ENCODE assay signal across 2 cellular contexts in the genomic region with DNA sequence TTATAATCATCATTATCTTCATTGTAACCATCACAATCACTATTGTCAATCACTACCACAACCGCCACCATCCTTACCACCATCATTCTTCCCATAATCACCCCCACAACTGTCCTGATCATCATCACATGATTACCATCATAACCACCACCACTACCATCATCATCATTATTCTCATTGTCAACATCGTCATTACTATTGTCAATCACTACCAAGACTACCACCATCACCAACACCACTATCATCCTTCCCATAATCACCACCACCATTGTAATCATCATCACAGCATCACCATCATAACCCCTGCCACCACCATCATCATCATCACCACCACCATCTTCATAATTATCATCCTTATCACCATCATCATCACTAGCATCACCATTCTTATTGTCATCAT.
A peak's percentile ranks its signal among the peaks of the same experiment; 100 is the strongest.
TF ChIP-seq lines count a peak whose summit lies in the region.

No MANE protein-coding gene starts in this region.

TF ChIP-seq in HepG2, 621 proteins besides CTCF, POLR2A, EP300 and RAD21:
- TF ChIP-seq KLF9 (CRISPR knock-in tag; IDR thresholded peaks at IDR 0.05; ENCODE audit: low read depth) (no peak), MTF2 (CRISPR knock-in tag; IDR thresholded peaks at IDR 0.05; ENCODE audit: borderline replicate concordance) (no peak), ZNF12 (CRISPR knock-in tag; IDR thresholded peaks at IDR 0.05) (no peak), ZKSCAN5 (CRISPR knock-in tag; IDR thresholded peaks at IDR 0.05) (no peak), LCORL (IDR thresholded peaks at IDR 0.05) (0 out of 2 replicates have a peak, but pooled peaks have one; percentile 11), LCORL (CRISPR knock-in tag; IDR thresholded peaks at IDR 0.05) (no peak), ATM (IDR thresholded peaks at IDR 0.05; ENCODE audit: borderline replicate concordance) (0 out of 2 replicates have a peak, but pooled peaks have one; percentile 6), SPEN (CRISPR knock-in tag; IDR thresholded peaks at IDR 0.05; ENCODE audit: low read depth) (no peak), FOXA1 (IDR thresholded peaks at IDR 0.05) (0 out of 2 replicates have a peak, but pooled peaks have one; percentile 11), FOXA1 (CRISPR knock-in tag; IDR thresholded peaks at IDR 0.05) (no peak), NFATC3 (CRISPR knock-in tag; IDR thresholded peaks at IDR 0.05) (no peak), TCF7L2 (IDR thresholded peaks at IDR 0.05; ENCODE audit: low read depth, low read length) (no peak), FOSL2 (CRISPR knock-in tag; IDR thresholded peaks at IDR 0.05) (no peak), ZNF720 (CRISPR knock-in tag; IDR thresholded peaks at IDR 0.05) (no peak), ONECUT2 (CRISPR knock-in tag; IDR thresholded peaks at IDR 0.05) (no peak), NFE2L2 (IDR thresholded peaks at IDR 0.05; ENCODE audit: low read length) (no peak), CREB1 (IDR thresholded peaks at IDR 0.05) (peak; percentile 86), CREB1 (CRISPR knock-in tag; IDR thresholded peaks at IDR 0.05) (no peak), IKZF1 (IDR thresholded peaks at IDR 0.05) (0 out of 2 replicates have a peak, but pooled peaks have one; percentile 32), ZNF678 (CRISPR knock-in tag; IDR thresholded peaks at IDR 0.05) (no peak), CHCHD3 (CRISPR knock-in tag; IDR thresholded peaks at IDR 0.05) (no peak), ATF7 (IDR thresholded peaks at IDR 0.05) (0 out of 2 replicates have a peak, but pooled peaks have one; percentile 9), ATF7 (CRISPR knock-in tag; IDR thresholded peaks at IDR 0.05) (no peak), NONO (IDR thresholded peaks at IDR 0.05) (peak; percentile 50; the same call in 1 of the 2 replicates), NONO (CRISPR knock-in tag; conservative IDR thresholded peaks at IDR 0.05) (no peak)
- TF ChIP-seq, protein P1, sequence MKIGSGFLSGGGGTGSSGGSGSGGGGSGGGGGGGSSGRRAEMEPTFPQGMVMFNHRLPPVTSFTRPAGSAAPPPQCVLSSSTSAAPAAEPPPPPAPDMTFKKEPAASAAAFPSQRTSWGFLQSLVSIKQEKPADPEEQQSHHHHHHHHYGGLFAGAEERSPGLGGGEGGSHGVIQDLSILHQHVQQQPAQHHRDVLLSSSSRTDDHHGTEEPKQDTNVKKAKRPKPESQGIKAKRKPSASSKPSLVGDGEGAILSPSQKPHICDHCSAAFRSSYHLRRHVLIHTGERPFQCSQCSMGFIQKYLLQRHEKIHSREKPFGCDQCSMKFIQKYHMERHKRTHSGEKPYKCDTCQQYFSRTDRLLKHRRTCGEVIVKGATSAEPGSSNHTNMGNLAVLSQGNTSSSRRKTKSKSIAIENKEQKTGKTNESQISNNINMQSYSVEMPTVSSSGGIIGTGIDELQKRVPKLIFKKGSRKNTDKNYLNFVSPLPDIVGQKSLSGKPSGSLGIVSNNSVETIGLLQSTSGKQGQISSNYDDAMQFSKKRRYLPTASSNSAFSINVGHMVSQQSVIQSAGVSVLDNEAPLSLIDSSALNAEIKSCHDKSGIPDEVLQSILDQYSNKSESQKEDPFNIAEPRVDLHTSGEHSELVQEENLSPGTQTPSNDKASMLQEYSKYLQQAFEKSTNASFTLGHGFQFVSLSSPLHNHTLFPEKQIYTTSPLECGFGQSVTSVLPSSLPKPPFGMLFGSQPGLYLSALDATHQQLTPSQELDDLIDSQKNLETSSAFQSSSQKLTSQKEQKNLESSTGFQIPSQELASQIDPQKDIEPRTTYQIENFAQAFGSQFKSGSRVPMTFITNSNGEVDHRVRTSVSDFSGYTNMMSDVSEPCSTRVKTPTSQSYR (CRISPR knock-in tag; IDR thresholded peaks at IDR 0.05; ENCODE audit: borderline replicate concordance), result no peak
- TF ChIP-seq, protein P2, sequence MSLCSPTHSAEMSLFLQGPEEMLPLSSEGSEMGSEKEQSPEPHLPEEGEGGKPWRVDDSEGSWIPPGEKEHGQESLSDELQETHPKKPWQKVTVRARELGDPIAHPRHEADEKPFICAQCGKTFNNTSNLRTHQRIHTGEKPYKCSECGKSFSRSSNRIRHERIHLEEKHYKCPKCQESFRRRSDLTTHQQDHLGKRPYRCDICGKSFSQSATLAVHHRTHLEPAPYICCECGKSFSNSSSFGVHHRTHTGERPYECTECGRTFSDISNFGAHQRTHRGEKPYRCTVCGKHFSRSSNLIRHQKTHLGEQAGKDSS (CRISPR knock-in tag; IDR thresholded peaks at IDR 0.05; ENCODE audit: borderline replicate concordance, low read depth), result no peak
- TF ChIP-seq, protein P3, sequence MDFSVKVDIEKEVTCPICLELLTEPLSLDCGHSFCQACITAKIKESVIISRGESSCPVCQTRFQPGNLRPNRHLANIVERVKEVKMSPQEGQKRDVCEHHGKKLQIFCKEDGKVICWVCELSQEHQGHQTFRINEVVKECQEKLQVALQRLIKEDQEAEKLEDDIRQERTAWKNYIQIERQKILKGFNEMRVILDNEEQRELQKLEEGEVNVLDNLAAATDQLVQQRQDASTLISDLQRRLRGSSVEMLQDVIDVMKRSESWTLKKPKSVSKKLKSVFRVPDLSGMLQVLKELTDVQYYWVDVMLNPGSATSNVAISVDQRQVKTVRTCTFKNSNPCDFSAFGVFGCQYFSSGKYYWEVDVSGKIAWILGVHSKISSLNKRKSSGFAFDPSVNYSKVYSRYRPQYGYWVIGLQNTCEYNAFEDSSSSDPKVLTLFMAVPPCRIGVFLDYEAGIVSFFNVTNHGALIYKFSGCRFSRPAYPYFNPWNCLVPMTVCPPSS (IDR thresholded peaks at IDR 0.05), result 0 out of 2 replicates have a peak, but pooled peaks have one; percentile 47
- TF ChIP-seq, protein P4, sequence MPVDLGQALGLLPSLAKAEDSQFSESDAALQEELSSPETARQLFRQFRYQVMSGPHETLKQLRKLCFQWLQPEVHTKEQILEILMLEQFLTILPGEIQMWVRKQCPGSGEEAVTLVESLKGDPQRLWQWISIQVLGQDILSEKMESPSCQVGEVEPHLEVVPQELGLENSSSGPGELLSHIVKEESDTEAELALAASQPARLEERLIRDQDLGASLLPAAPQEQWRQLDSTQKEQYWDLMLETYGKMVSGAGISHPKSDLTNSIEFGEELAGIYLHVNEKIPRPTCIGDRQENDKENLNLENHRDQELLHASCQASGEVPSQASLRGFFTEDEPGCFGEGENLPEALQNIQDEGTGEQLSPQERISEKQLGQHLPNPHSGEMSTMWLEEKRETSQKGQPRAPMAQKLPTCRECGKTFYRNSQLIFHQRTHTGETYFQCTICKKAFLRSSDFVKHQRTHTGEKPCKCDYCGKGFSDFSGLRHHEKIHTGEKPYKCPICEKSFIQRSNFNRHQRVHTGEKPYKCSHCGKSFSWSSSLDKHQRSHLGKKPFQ (CRISPR knock-in tag; IDR thresholded peaks at IDR 0.05; ENCODE audit: insufficient replicate concordance), result no peak

TF ChIP-seq in H1, 55 proteins besides CTCF, POLR2A, EP300 and RAD21:
- no peak for TF ChIP-seq SP1 (IDR thresholded peaks at IDR 0.05; ENCODE audit: low read depth, low read length)
- TF ChIP-seq KDM1A (IDR thresholded peaks at IDR 0.05; ENCODE audit: borderline replicate concordance, low read length), result no peak
- TF ChIP-seq MAFK (IDR thresholded peaks at IDR 0.05; ENCODE audit: low read depth, low read length), result no peak
- no peak for TF ChIP-seq CBX8 (IDR thresholded peaks at IDR 0.05; ENCODE audit: borderline replicate concordance, low read depth, low read length)
- no peak for TF ChIP-seq CHD1 (IDR thresholded peaks at IDR 0.05; ENCODE audit: low read depth, low read length)
- TF ChIP-seq, protein P5, sequence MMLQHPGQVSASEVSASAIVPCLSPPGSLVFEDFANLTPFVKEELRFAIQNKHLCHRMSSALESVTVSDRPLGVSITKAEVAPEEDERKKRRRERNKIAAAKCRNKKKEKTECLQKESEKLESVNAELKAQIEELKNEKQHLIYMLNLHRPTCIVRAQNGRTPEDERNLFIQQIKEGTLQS (IDR thresholded peaks at IDR 0.05; ENCODE audit: insufficient read depth, low read depth, low read length), result no peak
- TF ChIP-seq SIRT6 (IDR thresholded peaks at IDR 0.05; ENCODE audit: low read length), result no peak
- no peak for TF ChIP-seq GABPA (IDR thresholded peaks at IDR 0.05; ENCODE audit: borderline replicate concordance, insufficient read depth, low read length)
- TF ChIP-seq SP4 (IDR thresholded peaks at IDR 0.05; ENCODE audit: low read length), result no peak
- no peak for TF ChIP-seq TCF12 (IDR thresholded peaks at IDR 0.05; ENCODE audit: low read depth, low read length)
- TF ChIP-seq, protein P6, sequence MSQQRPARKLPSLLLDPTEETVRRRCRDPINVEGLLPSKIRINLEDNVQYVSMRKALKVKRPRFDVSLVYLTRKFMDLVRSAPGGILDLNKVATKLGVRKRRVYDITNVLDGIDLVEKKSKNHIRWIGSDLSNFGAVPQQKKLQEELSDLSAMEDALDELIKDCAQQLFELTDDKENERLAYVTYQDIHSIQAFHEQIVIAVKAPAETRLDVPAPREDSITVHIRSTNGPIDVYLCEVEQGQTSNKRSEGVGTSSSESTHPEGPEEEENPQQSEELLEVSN (IDR thresholded peaks at IDR 0.05), result no peak
- no peak for TF ChIP-seq HDAC2 (IDR thresholded peaks at IDR 0.05; ENCODE audit: borderline replicate concordance in 1 of 2, low read depth in 2 of 2, low read length in 2 of 2)
- no peak for TF ChIP-seq TAF7 (optimal IDR thresholded peaks at IDR 0.05; ENCODE audit: borderline replicate concordance, low read depth, low read length)
- no peak for TF ChIP-seq HDAC6 (IDR thresholded peaks at IDR 0.05; ENCODE audit: low read depth, low read length)
- no peak for TF ChIP-seq FOSL1 (IDR thresholded peaks at IDR 0.05; ENCODE audit: insufficient read depth, low read depth, low read length)
- TF ChIP-seq, protein P7, sequence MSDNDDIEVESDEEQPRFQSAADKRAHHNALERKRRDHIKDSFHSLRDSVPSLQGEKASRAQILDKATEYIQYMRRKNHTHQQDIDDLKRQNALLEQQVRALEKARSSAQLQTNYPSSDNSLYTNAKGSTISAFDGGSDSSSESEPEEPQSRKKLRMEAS (IDR thresholded peaks at IDR 0.05), result no peak
- no peak for TF ChIP-seq POU5F1 (IDR thresholded peaks at IDR 0.05; ENCODE audit: low read depth, low read length)
- no peak for TF ChIP-seq JUN (IDR thresholded peaks at IDR 0.05; ENCODE audit: low read depth, low read length)
- TF ChIP-seq, protein P8, sequence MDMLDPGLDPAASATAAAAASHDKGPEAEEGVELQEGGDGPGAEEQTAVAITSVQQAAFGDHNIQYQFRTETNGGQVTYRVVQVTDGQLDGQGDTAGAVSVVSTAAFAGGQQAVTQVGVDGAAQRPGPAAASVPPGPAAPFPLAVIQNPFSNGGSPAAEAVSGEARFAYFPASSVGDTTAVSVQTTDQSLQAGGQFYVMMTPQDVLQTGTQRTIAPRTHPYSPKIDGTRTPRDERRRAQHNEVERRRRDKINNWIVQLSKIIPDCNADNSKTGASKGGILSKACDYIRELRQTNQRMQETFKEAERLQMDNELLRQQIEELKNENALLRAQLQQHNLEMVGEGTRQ (IDR thresholded peaks at IDR 0.05; ENCODE audit: low read length), result no peak
